1 cellular context compared by ENCODE assay signal in the genomic region with DNA sequence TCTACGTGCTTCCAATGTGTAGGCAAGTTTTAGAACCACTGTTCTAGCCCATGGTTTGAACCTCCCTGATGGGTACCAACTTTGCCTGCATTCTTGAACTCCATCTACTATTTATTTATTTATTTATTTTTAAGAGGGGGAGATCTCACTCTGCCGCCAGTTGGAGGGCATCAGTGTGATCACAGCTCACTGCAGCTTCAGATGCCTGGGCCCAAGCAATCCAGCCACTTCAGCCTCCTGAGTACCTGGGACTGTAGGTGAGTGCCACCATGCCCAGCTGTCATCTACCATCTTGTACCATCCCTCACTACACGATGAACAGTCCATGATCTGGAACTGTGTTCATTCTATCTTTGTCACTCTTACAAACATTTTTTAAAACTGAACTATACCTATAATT.
TF ChIP-seq lines count a peak whose summit lies in the region.

No MANE protein-coding gene starts in this region.

TF ChIP-seq in HepG2, 621 proteins besides CTCF, POLR2A, EP300 and RAD21 (continued from another document):
- TF ChIP-seq, protein P1, sequence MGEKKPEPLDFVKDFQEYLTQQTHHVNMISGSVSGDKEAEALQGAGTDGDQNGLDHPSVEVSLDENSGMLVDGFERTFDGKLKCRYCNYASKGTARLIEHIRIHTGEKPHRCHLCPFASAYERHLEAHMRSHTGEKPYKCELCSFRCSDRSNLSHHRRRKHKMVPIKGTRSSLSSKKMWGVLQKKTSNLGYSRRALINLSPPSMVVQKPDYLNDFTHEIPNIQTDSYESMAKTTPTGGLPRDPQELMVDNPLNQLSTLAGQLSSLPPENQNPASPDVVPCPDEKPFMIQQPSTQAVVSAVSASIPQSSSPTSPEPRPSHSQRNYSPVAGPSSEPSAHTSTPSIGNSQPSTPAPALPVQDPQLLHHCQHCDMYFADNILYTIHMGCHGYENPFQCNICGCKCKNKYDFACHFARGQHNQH (CRISPR knock-in tag; IDR thresholded peaks at IDR 0.05): no peak
- TF ChIP-seq, protein P2, sequence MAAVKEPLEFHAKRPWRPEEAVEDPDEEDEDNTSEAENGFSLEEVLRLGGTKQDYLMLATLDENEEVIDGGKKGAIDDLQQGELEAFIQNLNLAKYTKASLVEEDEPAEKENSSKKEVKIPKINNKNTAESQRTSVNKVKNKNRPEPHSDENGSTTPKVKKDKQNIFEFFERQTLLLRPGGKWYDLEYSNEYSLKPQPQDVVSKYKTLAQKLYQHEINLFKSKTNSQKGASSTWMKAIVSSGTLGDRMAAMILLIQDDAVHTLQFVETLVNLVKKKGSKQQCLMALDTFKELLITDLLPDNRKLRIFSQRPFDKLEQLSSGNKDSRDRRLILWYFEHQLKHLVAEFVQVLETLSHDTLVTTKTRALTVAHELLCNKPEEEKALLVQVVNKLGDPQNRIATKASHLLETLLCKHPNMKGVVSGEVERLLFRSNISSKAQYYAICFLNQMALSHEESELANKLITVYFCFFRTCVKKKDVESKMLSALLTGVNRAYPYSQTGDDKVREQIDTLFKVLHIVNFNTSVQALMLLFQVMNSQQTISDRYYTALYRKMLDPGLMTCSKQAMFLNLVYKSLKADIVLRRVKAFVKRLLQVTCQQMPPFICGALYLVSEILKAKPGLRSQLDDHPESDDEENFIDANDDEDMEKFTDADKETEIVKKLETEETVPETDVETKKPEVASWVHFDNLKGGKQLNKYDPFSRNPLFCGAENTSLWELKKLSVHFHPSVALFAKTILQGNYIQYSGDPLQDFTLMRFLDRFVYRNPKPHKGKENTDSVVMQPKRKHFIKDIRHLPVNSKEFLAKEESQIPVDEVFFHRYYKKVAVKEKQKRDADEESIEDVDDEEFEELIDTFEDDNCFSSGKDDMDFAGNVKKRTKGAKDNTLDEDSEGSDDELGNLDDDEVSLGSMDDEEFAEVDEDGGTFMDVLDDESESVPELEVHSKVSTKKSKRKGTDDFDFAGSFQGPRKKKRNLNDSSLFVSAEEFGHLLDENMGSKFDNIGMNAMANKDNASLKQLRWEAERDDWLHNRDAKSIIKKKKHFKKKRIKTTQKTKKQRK (IDR thresholded peaks at IDR 0.05; ENCODE audit: low read length): no peak
- TF ChIP-seq ZBTB38 (CRISPR knock-in tag; IDR thresholded peaks at IDR 0.05): no peak
- TF ChIP-seq ZNF724P (CRISPR knock-in tag; IDR thresholded peaks at IDR 0.05; ENCODE audit: borderline replicate concordance): no peak
- TF ChIP-seq, protein P3, sequence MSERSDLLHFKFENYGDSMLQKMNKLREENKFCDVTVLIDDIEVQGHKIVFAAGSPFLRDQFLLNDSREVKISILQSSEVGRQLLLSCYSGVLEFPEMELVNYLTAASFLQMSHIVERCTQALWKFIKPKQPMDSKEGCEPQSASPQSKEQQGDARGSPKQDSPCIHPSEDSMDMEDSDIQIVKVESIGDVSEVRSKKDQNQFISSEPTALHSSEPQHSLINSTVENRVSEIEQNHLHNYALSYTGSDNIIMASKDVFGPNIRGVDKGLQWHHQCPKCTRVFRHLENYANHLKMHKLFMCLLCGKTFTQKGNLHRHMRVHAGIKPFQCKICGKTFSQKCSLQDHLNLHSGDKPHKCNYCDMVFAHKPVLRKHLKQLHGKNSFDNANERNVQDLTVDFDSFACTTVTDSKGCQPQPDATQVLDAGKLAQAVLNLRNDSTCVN (CRISPR knock-in tag; IDR thresholded peaks at IDR 0.05; ENCODE audit: borderline replicate concordance): no peak
- TF ChIP-seq, protein P4, sequence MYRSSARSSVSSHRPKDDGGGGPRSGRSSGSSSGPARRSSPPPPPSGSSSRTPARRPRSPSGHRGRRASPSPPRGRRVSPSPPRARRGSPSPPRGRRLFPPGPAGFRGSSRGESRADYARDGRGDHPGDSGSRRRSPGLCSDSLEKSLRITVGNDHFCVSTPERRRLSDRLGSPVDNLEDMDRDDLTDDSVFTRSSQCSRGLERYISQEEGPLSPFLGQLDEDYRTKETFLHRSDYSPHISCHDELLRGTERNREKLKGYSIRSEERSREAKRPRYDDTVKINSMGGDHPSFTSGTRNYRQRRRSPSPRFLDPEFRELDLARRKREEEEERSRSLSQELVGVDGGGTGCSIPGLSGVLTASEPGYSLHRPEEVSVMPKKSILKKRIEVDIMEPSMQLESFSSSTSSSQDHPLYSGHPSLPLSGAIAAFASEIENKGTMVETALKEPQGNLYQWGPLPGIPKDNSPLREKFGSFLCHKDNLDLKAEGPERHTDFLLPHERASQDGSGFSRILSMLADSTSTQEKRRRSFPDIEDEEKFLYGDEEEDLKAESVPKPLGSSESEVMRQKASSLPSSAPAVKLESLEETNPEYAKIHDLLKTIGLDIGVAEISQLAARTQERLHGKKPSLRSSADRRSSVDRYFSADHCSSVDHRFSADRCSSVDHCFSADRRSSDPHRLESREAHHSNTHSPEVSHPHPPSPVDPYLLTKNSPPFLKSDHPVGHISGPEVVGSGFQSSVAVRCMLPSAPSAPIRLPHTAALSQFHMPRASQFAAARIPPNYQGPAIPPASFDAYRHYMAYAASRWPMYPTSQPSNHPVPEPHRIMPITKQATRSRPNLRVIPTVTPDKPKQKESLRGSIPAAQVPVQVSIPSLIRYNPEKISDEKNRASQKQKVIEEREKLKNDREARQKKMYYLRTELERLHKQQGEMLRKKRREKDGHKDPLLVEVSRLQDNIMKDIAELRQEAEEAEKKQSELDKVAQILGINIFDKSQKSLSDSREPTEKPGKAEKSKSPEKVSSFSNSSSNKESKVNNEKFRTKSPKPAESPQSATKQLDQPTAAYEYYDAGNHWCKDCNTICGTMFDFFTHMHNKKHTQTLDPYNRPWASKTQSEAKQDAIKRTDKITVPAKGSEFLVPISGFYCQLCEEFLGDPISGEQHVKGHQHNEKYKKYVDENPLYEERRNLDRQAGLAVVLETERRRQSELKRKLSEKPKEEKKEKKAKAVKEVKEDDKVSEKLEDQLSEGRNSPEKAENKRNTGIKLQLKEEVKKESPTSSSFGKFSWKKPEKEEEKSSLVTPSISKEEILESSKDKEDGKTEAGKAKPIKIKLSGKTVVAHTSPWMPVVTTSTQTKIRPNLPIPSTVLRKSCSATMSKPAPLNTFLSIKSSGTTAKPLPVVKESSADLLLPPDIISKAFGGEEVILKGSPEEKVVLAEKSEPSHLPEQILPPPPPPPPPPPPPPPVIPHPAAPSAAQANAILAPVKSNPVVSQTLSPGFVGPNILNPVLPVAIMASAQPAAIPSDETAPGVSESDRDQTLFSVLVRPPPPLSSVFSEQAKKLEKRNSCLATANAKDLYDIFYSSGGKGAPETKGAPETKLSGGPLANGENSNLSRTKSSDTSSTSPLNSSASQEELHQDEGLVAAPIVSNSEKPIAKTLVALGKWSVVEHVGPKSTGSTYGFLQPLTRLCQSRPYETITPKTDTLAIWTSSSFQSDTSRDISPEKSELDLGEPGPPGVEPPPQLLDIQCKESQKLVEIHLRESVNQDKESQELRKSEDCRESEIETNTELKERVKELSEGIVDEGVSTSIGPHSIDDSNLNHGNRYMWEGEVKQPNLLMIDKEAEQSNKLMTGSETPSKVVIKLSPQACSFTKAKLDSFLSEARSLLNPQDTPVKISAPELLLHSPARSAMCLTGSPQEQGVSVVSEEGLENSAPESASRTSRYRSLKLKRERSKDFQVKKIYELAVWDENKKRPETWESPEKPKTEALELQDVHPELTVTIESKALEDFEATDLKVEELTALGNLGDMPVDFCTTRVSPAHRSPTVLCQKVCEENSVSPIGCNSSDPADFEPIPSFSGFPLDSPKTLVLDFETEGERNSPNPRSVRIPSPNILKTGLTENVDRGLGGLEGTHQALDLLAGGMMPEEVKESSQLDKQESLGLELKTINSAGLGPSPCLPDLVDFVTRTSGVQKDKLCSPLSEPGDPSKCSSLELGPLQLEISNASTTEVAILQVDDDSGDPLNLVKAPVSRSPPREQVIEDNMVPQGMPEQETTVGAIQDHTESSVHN (CRISPR knock-in tag; IDR thresholded peaks at IDR 0.05): no peak
- no peak for TF ChIP-seq ZNF841 (CRISPR knock-in tag; IDR thresholded peaks at IDR 0.05; ENCODE audit: borderline replicate concordance)
- TF ChIP-seq, protein P5, sequence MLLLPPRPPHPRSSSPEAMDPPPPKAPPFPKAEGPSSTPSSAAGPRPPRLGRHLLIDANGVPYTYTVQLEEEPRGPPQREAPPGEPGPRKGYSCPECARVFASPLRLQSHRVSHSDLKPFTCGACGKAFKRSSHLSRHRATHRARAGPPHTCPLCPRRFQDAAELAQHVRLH (CRISPR knock-in tag; IDR thresholded peaks at IDR 0.05; ENCODE audit: borderline replicate concordance, low read depth): no peak
